8 cellular contexts compared by ENCODE assay signal in the genomic region with DNA sequence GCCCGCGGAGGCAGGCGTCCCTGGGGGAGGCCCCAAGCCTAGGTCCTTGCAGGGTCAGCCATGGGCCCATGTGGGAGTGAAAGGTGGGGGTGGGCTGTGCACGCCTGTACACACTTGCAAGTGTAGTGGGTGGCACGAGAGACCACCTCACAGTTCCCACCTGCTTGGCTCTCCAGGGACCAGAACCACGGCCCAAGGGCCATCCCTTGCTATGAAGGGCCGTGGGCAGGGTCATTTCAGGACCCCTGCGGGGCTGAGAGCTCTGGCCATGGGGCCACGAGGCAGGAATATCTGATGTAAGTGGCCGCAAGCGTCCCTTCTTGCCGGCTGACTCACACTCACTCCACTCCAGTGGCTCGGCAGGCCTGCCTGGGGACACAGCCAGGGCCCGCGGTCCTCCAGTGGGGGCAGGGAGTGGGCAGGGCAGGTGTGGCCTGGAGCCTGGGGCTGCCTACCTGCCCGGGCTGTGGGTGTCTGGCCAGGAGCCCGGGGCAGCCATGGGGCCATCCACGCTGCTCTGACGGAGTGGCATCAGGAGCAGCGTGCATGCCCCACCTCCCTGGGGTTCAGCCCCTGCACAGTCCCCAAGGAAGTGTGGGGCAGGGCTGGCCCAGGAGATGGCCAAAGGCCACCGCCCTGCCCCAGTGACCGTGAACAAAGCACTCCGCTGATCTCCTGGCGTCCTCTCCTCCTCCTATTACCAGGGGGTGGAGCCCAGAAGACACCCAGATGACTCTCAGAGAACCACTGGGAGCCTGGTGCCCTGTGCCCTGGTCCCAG. TPM values are rescaled to one million over a fixed set of nuclear protein-coding genes. Genes with fewer than 3 reads are reported as not detected.
DNase-seq lines count a peak whose midpoint lies in the region; ATAC-seq and TF ChIP-seq lines count a peak whose summit lies in the region.

No MANE protein-coding gene starts in this region.

- H3K4me1 ChIP-seq in BE2C (peaks cover 18% of the 10 kb centered on the region), osteoblast (ENCODE audit: insufficient read depth, low read length) (peaks cover 34% of the 10 kb centered on the region)

- no peaks in the 10 kb centered on the region for H3K79me2 ChIP-seq in osteoblast (ENCODE audit: insufficient read depth, low read length)

- H3K36me3 ChIP-seq in BE2C (no peaks in the 10 kb centered on the region), osteoblast (ENCODE audit: insufficient read depth, low read length) (no peaks in the 10 kb centered on the region), H7 (replicated peaks; ENCODE audit: control insufficient read depth, insufficient read depth, low read length) (no peaks in the 10 kb centered on the region)

- no peak overlapping the region; the same call in 1 of the 2 replicates for H3K4me3 ChIP-seq in BE2C (ENCODE audit: low read depth, low read length)
- no peak overlapping the region for H3K4me3 ChIP-seq in foreskin fibroblast (ENCODE audit: low read depth in 1 of 2, low read length in 2 of 2)
- H3K4me3 ChIP-seq in osteoblast (ENCODE audit: insufficient read depth, low read length): peak overlapping the region; percentile 35
- no peak overlapping the region for H3K4me3 ChIP-seq in H7 (ENCODE audit: insufficient read depth, low read depth, low read length)

- H3K27me3 ChIP-seq in BE2C (no peaks in the 10 kb centered on the region), osteoblast (ENCODE audit: insufficient read depth, low read length) (no peaks in the 10 kb centered on the region), H7 (ENCODE audit: control insufficient read depth, insufficient read depth, low read length) (no peaks in the 10 kb centered on the region)

- DNase-seq in BE2C (peak; percentile 53), HuH-7 (ENCODE audit: low spot score) (peak; percentile 73), foreskin fibroblast (peak; percentile 67 to 92), osteoblast (ENCODE audit: insufficient read length, low spot score, missing footprints) (peak; percentile 94), GM19238 (ENCODE audit: insufficient read length, low spot score) (no peak), H7 (no peak)

- no peak for ATAC-seq in GM21723 (IDR thresholded peaks at IDR 0.05; ENCODE audit: unreplicated experiment)

- H2AFZ ChIP-seq in osteoblast (ENCODE audit: low read length): peak overlapping the region; percentile 90

- TF ChIP-seq CTCF in BE2C (IDR thresholded peaks at IDR 0.05; ENCODE audit: low read depth, low read length) (no peak), VCaP (conservative IDR thresholded peaks at IDR 0.05) (no peak), foreskin fibroblast (IDR thresholded peaks at IDR 0.05; ENCODE audit: low read depth, low read length) (no peak), osteoblast (IDR thresholded peaks at IDR 0.05; ENCODE audit: extremely low read depth, low read depth, low read length) (no peak)

- H3K27ac ChIP-seq in VCaP: peak overlapping the region; percentile 94
- H3K27ac ChIP-seq in osteoblast (ENCODE audit: low read depth, low read length): peak overlapping the region; percentile 96

- no peaks in the 10 kb centered on the region for H3K9me3 ChIP-seq in BE2C
- no peaks in the 10 kb centered on the region for H3K9me3 ChIP-seq in osteoblast (ENCODE audit: low read depth, low read length)

- peak overlapping the region; percentile 93 for H3K4me2 ChIP-seq in osteoblast (ENCODE audit: insufficient read depth, low read length)

- no peaks in the 10 kb centered on the region for H4K20me1 ChIP-seq in osteoblast (ENCODE audit: insufficient read depth, low read length)

RNA-seq across cellular contexts. Expression of a gene that starts 8.6 kb away (rescaled TPM):
- polyA plus RNA-seq in BE2C (2012; ENCODE audit: insufficient read depth, insufficient read length, low read depth): 117 TPM
- total RNA-seq in osteoblast: 82.5 and 84.6 TPM in 2 replicates
- total RNA-seq in H7 (2014; rRNA removed; shearing (Covaris generic)): 130 and 135 TPM in 2 replicates

RNA-seq across cellular contexts. Expression of a gene that starts 36.5 kb away (rescaled TPM):
- polyA plus RNA-seq in BE2C (2012; ENCODE audit: insufficient read depth, insufficient read length, low read depth): 9.7 TPM
- 34.0 and 35.1 TPM in 2 replicates for total RNA-seq in osteoblast
- 7.7 and 8.9 TPM in 2 replicates for total RNA-seq in H7 (2014; rRNA removed; shearing (Covaris generic))

RNA-seq across cellular contexts. Expression of a gene that starts 37.1 kb away (rescaled TPM):
- not detected for polyA plus RNA-seq in BE2C (2012; ENCODE audit: insufficient read depth, insufficient read length, low read depth)
- 0.36 and 2.4 TPM in 2 replicates for total RNA-seq in osteoblast
- 0.80 and 0.81 TPM in 2 replicates for total RNA-seq in H7 (2014; rRNA removed; shearing (Covaris generic))

RNA-seq across cellular contexts. Expression of a gene that starts 44.1 kb away (rescaled TPM):
- polyA plus RNA-seq in BE2C (2012; ENCODE audit: insufficient read depth, insufficient read length, low read depth): 80.0 TPM
- total RNA-seq in osteoblast: 57.5 and 57.8 TPM in 2 replicates
- total RNA-seq in H7 (2014; rRNA removed; shearing (Covaris generic)): 126 and 129 TPM in 2 replicates

Comparison
In these comparisons a context has a peak if more than half of its experiments do, and no peak if none do; other contexts are left out.
1. DNase-seq: peak in BE2C (single experiment), HuH-7 (single experiment), foreskin fibroblast (2 of 2) and osteoblast (single experiment); none in GM19238 (single experiment) and H7 (single experiment).